Comparison of ENCODE assay signal across 15 cellular contexts in the genomic region with DNA sequence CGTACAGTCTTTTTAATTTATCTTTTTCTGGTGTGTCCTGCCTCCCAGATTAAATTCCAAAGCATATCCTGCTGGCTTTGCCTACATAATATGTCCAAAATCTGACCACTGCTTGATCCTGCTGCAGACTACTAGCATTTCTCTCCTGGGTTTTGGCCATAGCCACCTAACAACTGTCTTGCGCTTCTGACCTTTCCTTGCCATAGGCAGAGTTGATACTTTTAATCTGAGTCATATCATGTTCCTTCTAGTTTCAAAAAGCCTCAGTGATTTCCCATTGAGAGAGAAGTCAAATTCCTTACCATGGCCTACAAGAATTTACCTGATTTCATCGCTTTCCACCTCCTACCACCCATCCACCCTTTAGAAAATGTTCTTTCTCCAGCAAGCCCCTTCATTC.
DNase-seq lines count a peak whose midpoint lies in the region.
"Had no signal": no experiment of that assay in that cellular context is flagged by ENCODE, and none has a peak within 500 bp of the region (broad histone marks: within the 10 kb centered on the region; RNA-seq: fewer than 3 reads in every experiment).

No MANE protein-coding gene starts in this region.

- no peaks in the 10 kb centered on the region for H3K79me1 ChIP-seq in mesenchymal stem cell (replicated peaks; ENCODE audit: low read length, poor library complexity, severe bottlenecking)

- no peaks in the 10 kb centered on the region for H3F3A ChIP-seq in GM23248 (ENCODE audit: insufficient read depth)

- H4K20me1 ChIP-seq in GM23248 (ENCODE audit: insufficient read depth): no peaks in the 10 kb centered on the region

- no peak overlapping the region for H2AFZ ChIP-seq in GM23248
- no peak overlapping the region for H2AFZ ChIP-seq in mesenchymal stem cell (ENCODE audit: low read depth, low read length)

- H3K36me3 ChIP-seq in GM23248 (ENCODE audit: low read depth): no peaks in the 10 kb centered on the region
- H3K36me3 ChIP-seq in mesenchymal stem cell (ENCODE audit: control insufficient read depth in 1 of 2, insufficient read depth in 2 of 2, low read depth in 1 of 2, low read length in 2 of 2): no peaks in the 10 kb centered on the region
- H3K36me3 ChIP-seq: upper lobe of right lung, WERI-Rb-1 had no signal

- H3K4me2 ChIP-seq in GM23248 (ENCODE audit: unreplicated experiment): no peak overlapping the region
- no peak overlapping the region for H3K4me2 ChIP-seq in mesenchymal stem cell (ENCODE audit: low read length, poor library complexity, severe bottlenecking)

- no peak overlapping the region for H3K18ac ChIP-seq in mesenchymal stem cell (ENCODE audit: low read depth in 1 of 2, low read length in 2 of 2)

- WGBS in GM23248 (ENCODE audit: low coverage in 1 of 2, low lambda C conversion rate in 2 of 2, missing lambda C conversion rate in 2 of 2), 2 experiments: 93 to 98% methylated on average over 3 of the region's 3 CpGs
- WGBS in mesenchymal stem cell: 97% methylated on average over 3 of the region's 3 CpGs

- no peak overlapping the region for H4K8ac ChIP-seq in mesenchymal stem cell (ENCODE audit: low read length)

- H3K9me2 ChIP-seq in GM23248 (ENCODE audit: insufficient read depth): no peaks in the 10 kb centered on the region

- H3K23ac ChIP-seq in mesenchymal stem cell (ENCODE audit: low read length in 2 of 2): peak overlapping the region in 1 of 2 experiments; percentile 87

- no peaks in the 10 kb centered on the region for H3K27me3 ChIP-seq in GM23248 (replicated peaks; ENCODE audit: insufficient read depth)
- no peaks in the 10 kb centered on the region for H3K27me3 ChIP-seq in mesenchymal stem cell (ENCODE audit: control insufficient read depth in 1 of 2, insufficient read depth in 1 of 2, low read length in 2 of 2)
- H3K27me3 ChIP-seq: upper lobe of right lung had no signal

- in situ Hi-C loops in GM23248 (cut with MboI): loop anchor here (25.0 kb wide), 2 partner anchors 1251 to 1526 kb away; no protein-coding TSS in a partner anchor

- H3K4me3 ChIP-seq in GM23248 (no peak overlapping the region), mesenchymal stem cell (ENCODE audit: insufficient read depth in 1 of 2, low read depth in 1 of 2, low read length in 2 of 2) (no peak overlapping the region)
- H3K4me3 ChIP-seq: coronary artery, upper lobe of right lung had no signal

- no peak overlapping the region for H2BK120ac ChIP-seq in mesenchymal stem cell (ENCODE audit: low read depth, low read length)

- DNase-seq in EH (ENCODE audit: low read depth) (peak; percentile 33), GM23248 (peak; percentile 27), RPMI7951 (ENCODE audit: low read depth) (peak; percentile 30), mesenchymal stem cell (peak; percentile 22), SIG-M5 treated with dmso at 0.1 percent for 504 hours (lab: John Stamatoyannopoulos, UW; ENCODE audit: unreplicated experiment) (no peak), NCI-H69 (lab: John Stamatoyannopoulos, UW) (no peak), NCI-H1417 (lab: John Stamatoyannopoulos, UW) (no peak)
- DNase-seq in stimulated activated CD4-positive, alpha-beta T cell treated with anti-CD3 and anti-CD28 coated beads, Interleukin-2, amount 100 ng/mL, for 48 hours: no peak
- DNase-seq: activated CD8-positive, alpha-beta memory T cell treated with anti-CD3 and anti-CD28 coated beads for 24 hours; amygdala; CD8-positive, alpha-beta T cell; NCI-H2029 treated with DMSO at 0.1 percent for 48 hours; upper lobe of right lung; WERI-Rb-1 had no signal

- H3K9ac ChIP-seq in GM23248 (no peak overlapping the region), mesenchymal stem cell (ENCODE audit: low read length) (no peak overlapping the region)

- H3K27ac ChIP-seq in GM23248 (no peak overlapping the region), mesenchymal stem cell (ENCODE audit: low read length, poor library complexity, severe bottlenecking) (no peak overlapping the region)
- H3K27ac ChIP-seq: coronary artery, upper lobe of right lung, WERI-Rb-1 had no signal

- no peak overlapping the region for H2BK5ac ChIP-seq in mesenchymal stem cell (ENCODE audit: low read depth, low read length, poor library complexity, severe bottlenecking)

- no peak overlapping the region for H2AK5ac ChIP-seq in mesenchymal stem cell (ENCODE audit: low read length, severe bottlenecking)

- peaks cover 26% of the 10 kb centered on the region for H3K4me1 ChIP-seq in GM23248 (ENCODE audit: insufficient read depth)
- no peaks in the 10 kb centered on the region for H3K4me1 ChIP-seq in mesenchymal stem cell (ENCODE audit: control insufficient read depth, insufficient read depth, low read depth, low read length)
- H3K4me1 ChIP-seq: upper lobe of right lung had no signal

- H2BK15ac ChIP-seq in mesenchymal stem cell (ENCODE audit: low read depth, poor library complexity, severe bottlenecking): no peak overlapping the region

- no peaks in the 10 kb centered on the region for H3K9me3 ChIP-seq in GM23248 (ENCODE audit: low read depth)
- no peaks in the 10 kb centered on the region for H3K9me3 ChIP-seq in mesenchymal stem cell (ENCODE audit: control insufficient read depth, low read length)
- H3K9me3 ChIP-seq: upper lobe of right lung had no signal

- H4K91ac ChIP-seq in mesenchymal stem cell (ENCODE audit: low read length): no peak overlapping the region

- no peak overlapping the region for H3K4ac ChIP-seq in mesenchymal stem cell (ENCODE audit: low read depth in 1 of 2, low read length in 2 of 2)

- no peak overlapping the region for H3K14ac ChIP-seq in mesenchymal stem cell (ENCODE audit: low read length in 2 of 2)

- H2BK12ac ChIP-seq in mesenchymal stem cell (ENCODE audit: low read length in 2 of 2): no peak overlapping the region

- no peaks in the 10 kb centered on the region for H3K79me2 ChIP-seq in GM23248 (ENCODE audit: insufficient read depth)

Comparison
In these comparisons a context has a peak if more than half of its experiments do, and no peak if none do; other contexts are left out.
1. DNase-seq: peak in EH (single experiment), GM23248 (single experiment), RPMI7951 (single experiment) and mesenchymal stem cell (single experiment); none in SIG-M5 treated with dmso at 0.1 percent for 504 hours (single experiment), NCI-H69 (single experiment), stimulated activated CD4-positive, alpha-beta T cell treated with anti-CD3 and anti-CD28 coated beads, Interleukin-2, amount 100 ng/mL, for 48 hours (0 of 2) and NCI-H1417 (0 of 3).